ENCODE assay signal across 8 cellular contexts in the genomic region with DNA sequence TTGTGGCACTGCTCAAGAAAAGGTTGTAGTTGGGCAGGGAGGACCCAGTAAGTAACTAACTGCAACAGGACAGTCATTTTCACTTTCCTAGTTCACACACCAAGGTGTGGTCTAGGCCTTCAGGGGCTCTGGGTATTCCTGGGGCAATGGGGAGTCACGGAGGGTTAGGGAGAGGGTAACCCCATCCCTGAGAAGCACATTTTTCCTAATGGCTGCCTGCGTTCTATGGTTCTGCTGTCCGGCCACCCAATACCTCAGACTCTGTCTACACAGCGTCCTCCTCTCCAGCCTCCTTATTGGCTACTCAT. TPM values are rescaled to one million over a fixed set of nuclear protein-coding genes. Genes with fewer than 3 reads are reported as not detected.
DNase-seq lines count a peak whose midpoint lies in the region; ATAC-seq and TF ChIP-seq lines count a peak whose summit lies in the region.

No MANE protein-coding gene starts in this region.

- H3K27me3 Mint-ChIP-seq in mesothelial cell of epicardium (ENCODE audit: low read depth) = no peaks in the 10 kb centered on the region

- no peaks in the 10 kb centered on the region for H3K36me3 Mint-ChIP-seq in mesothelial cell of epicardium

- no peaks in the 10 kb centered on the region for H3K27me3 ChIP-seq in left ventricle myocardium inferior (ENCODE audit: low read depth)
- peaks cover 0 to 11% of the 10 kb centered on the region in 2 donors for H3K27me3 ChIP-seq in breast epithelium

- peaks cover 16% of the 10 kb centered on the region for H3K9me3 Mint-ChIP-seq in mesothelial cell of epicardium

- H3K36me3 ChIP-seq in left ventricle myocardium inferior (no peaks in the 10 kb centered on the region), breast epithelium (no peaks in the 10 kb centered on the region)

- no peaks in the 10 kb centered on the region for H3K9me3 ChIP-seq in left ventricle myocardium inferior (replicated peaks)
- no peaks in the 10 kb centered on the region for H3K9me3 ChIP-seq in breast epithelium

- H3K4me3 ChIP-seq in left ventricle myocardium inferior (peak overlapping the region; percentile 82), breast epithelium (peak overlapping the region; percentile 61 to 84 (median 71))

- H3K27ac Mint-ChIP-seq in mesothelial cell of epicardium = peak overlapping the region; percentile 99

- peak overlapping the region; percentile 87 for H3K4me3 Mint-ChIP-seq in mesothelial cell of epicardium

- no peak for ATAC-seq in HG03460 (IDR thresholded peaks at IDR 0.05; ENCODE audit: unreplicated experiment)

- TF ChIP-seq CTCF in left ventricle myocardium inferior (IDR thresholded peaks at IDR 0.05; ENCODE audit: borderline replicate concordance) (no peak), breast epithelium (IDR thresholded peaks at IDR 0.05) (no peak), mesothelial cell of epicardium (IDR thresholded peaks at IDR 0.05; ENCODE audit: unreplicated experiment) (no peak), GM20000 (IDR thresholded peaks at IDR 0.05; ENCODE audit: extremely low read depth, missing control alignments) (no peak)

- intact Hi-C loops in left ventricle myocardium inferior (cut with micrococcal nuclease) (no loop called here), cardiac septum (cut with DNase I) (loop anchor here (5.0 kb wide), 1 partner anchor 66 kb away; a partner anchor contains a TSS), breast epithelium (cut with DNase I; ENCODE audit: low total_unique reads) (no loop called here)

- TF ChIP-seq POLR2A in breast epithelium (IDR thresholded peaks at IDR 0.05) = no peak

- peaks cover 37% of the 10 kb centered on the region for H3K4me1 ChIP-seq in left ventricle myocardium inferior
- no peaks in the 10 kb centered on the region for H3K4me1 ChIP-seq in breast epithelium

- H3K27ac ChIP-seq in left ventricle myocardium inferior (replicated peaks) (peak overlapping the region; percentile 95), breast epithelium (peak overlapping the region; percentile 92 to 97)

- peaks cover 24% of the 10 kb centered on the region for H3K4me1 Mint-ChIP-seq in mesothelial cell of epicardium

- no peak for DNase-seq in left ventricle myocardium inferior
- no peak for DNase-seq in cardiac septum (ENCODE audit: low spot score)
- no peak for DNase-seq in breast epithelium (ENCODE audit: low spot score in 2 of 2)
- no peak for DNase-seq in mesothelial cell of epicardium (ENCODE audit: low spot score in 2 of 2, unreplicated experiment in 2 of 2)
- no peak for DNase-seq in cerebellar nuclear complex (lab: John Stamatoyannopoulos, UW)
- DNase-seq in GM20000 (ENCODE audit: low spot score) = no peak
- DNase-seq in epidermal melanocyte (ENCODE audit: insufficient read length, low spot score) = no peak

RNA-seq across cellular contexts. Expression of a gene that starts 0.9 kb away (rescaled TPM):
- total RNA-seq in left ventricle myocardium inferior (25.3 TPM), cardiac septum (23.4 TPM), breast epithelium (1 to 10 TPM; 5.9 to 7.9 (median 7.2) TPM), mesothelial cell of epicardium (8.9 to 11.4 TPM (median 9.6 TPM) in 3 replicates)

RNA-seq across cellular contexts. Expression of a gene that starts 4.1 kb away (rescaled TPM):
- total RNA-seq in left ventricle myocardium inferior = not detected
- 0.11 TPM for total RNA-seq in cardiac septum
- total RNA-seq in breast epithelium = under 1 TPM in 1 of 3 donors, not detected in 2; 0.16 TPM
- 0.27 to 0.34 TPM (median 0.32 TPM) in 3 replicates for total RNA-seq in mesothelial cell of epicardium

RNA-seq across cellular contexts. Expression of a gene that starts 33.4 kb away (rescaled TPM):
- total RNA-seq in left ventricle myocardium inferior (10.6 TPM), cardiac septum (10.6 TPM), breast epithelium (10 to 100 TPM; 12.8 to 14.5 (median 13.1) TPM), mesothelial cell of epicardium (15.4 to 17.5 TPM (median 15.7 TPM) in 3 replicates)

RNA-seq across cellular contexts. Expression of a gene that starts 34.8 kb away (rescaled TPM):
- total RNA-seq in left ventricle myocardium inferior (not detected), cardiac septum (not detected), breast epithelium (not detected), mesothelial cell of epicardium (not detected in 3 replicates)

RNA-seq across cellular contexts. Expression of a gene that starts 35.5 kb away (rescaled TPM):
- total RNA-seq in left ventricle myocardium inferior (0.08 TPM), cardiac septum (0.08 TPM), breast epithelium (1 to 10 TPM in 1 of 3 donors, under 1 TPM in 2; 0.48 to 1.8 (median 0.66) TPM), mesothelial cell of epicardium (0.32 to 0.75 TPM (median 0.47 TPM) in 3 replicates)
